ENCODE assay signal across 8 cellular contexts in genomic region chr17:33404070-33404770, GRCh38.
"Had no signal": no experiment of that assay in that cellular context is flagged by ENCODE, and none has a peak within 500 bp of the region (broad histone marks: within the 10 kb centered on the region; RNA-seq: fewer than 3 reads in every experiment).

No MANE protein-coding gene starts in this region.

- H3K4me3 Mint-ChIP-seq: IgD-negative memory B cell had no signal

- FAIRE-seq: HTR-8/SVneo had no signal

- H3K4me1 Mint-ChIP-seq: IgD-negative memory B cell had no signal

- H3K27ac Mint-ChIP-seq: IgD-negative memory B cell had no signal

- H3K9ac ChIP-seq: GM23248 had no signal

- H3K4me1 ChIP-seq: HAP-1 had no signal

- H2AFZ ChIP-seq: GM23248 had no signal

- H3K9me3 ChIP-seq: HAP-1 had no signal

- DNase-seq: GM23248, GOT3, H7, KG1 had no signal

- H3K36me3 ChIP-seq: HAP-1 had no signal

- H3K4me3 ChIP-seq: GM23248, HAP-1 had no signal

- ATAC-seq: HCT116 had no signal

- H3K27ac ChIP-seq: GM23248 had no signal

- H3K36me3 Mint-ChIP-seq: IgD-negative memory B cell had no signal
